Comparison of ENCODE assay signal across 1 cellular context in genomic region chr9:94991961-94992907, GRCh38.
TF ChIP-seq lines count a peak whose summit lies in the region.

No MANE protein-coding gene starts in this region.

TF ChIP-seq in HepG2, 621 proteins besides CTCF, POLR2A, EP300 and RAD21 (continued from another document and continues in another):
- TF ChIP-seq POGK (CRISPR knock-in tag; conservative IDR thresholded peaks at IDR 0.05) (no peak), ZNF550 (CRISPR knock-in tag; IDR thresholded peaks at IDR 0.05; ENCODE audit: borderline replicate concordance) (no peak), ZNF513 (CRISPR knock-in tag; conservative IDR thresholded peaks at IDR 0.05) (no peak), ETV5 (CRISPR knock-in tag; IDR thresholded peaks at IDR 0.05; ENCODE audit: borderline replicate concordance) (peak; percentile 61; the same call in 1 of the 2 replicates), SRF (IDR thresholded peaks at IDR 0.05; ENCODE audit: low read depth, low read length) (no peak), NFE2L1 (CRISPR knock-in tag; IDR thresholded peaks at IDR 0.05; ENCODE audit: borderline replicate concordance) (no peak), ONECUT2 (CRISPR knock-in tag; IDR thresholded peaks at IDR 0.05) (no peak), ZNF883 (CRISPR knock-in tag; IDR thresholded peaks at IDR 0.05; ENCODE audit: not compliant biosample characterization) (no peak), ATAD3A (CRISPR knock-in tag; IDR thresholded peaks at IDR 0.05) (no peak), IKZF1 (IDR thresholded peaks at IDR 0.05) (no peak), GTF3A (CRISPR knock-in tag; conservative IDR thresholded peaks at IDR 0.05) (no peak), ZFP36 (IDR thresholded peaks at IDR 0.05; ENCODE audit: borderline replicate concordance, low read depth, low read length, partially characterized antibody) (no peak), SETDB1 (CRISPR knock-in tag; IDR thresholded peaks at IDR 0.05; ENCODE audit: borderline replicate concordance) (no peak), ATRX (CRISPR knock-in tag; IDR thresholded peaks at IDR 0.05; ENCODE audit: borderline replicate concordance) (no peak), ZHX2 (IDR thresholded peaks at IDR 0.05; ENCODE audit: low read depth) (no peak), ZHX2 (CRISPR knock-in tag; IDR thresholded peaks at IDR 0.05; ENCODE audit: borderline replicate concordance) (no peak), TEAD2 (CRISPR knock-in tag; IDR thresholded peaks at IDR 0.05) (no peak), RBM22 (optimal IDR thresholded peaks at IDR 0.05; ENCODE audit: low read length) (peak; percentile 58), CREM (IDR thresholded peaks at IDR 0.05) (peak; percentile 48; the same call in 1 of the 2 replicates), CREM (CRISPR knock-in tag; IDR thresholded peaks at IDR 0.05) (no peak), MTA1 (CRISPR knock-in tag; IDR thresholded peaks at IDR 0.05; ENCODE audit: borderline replicate concordance) (no peak), AKAP8 (CRISPR knock-in tag; IDR thresholded peaks at IDR 0.05) (no peak), JDP2 (CRISPR knock-in tag; IDR thresholded peaks at IDR 0.05; ENCODE audit: borderline replicate concordance) (no peak), MYPOP (CRISPR knock-in tag; IDR thresholded peaks at IDR 0.05) (peak; percentile 32; the same call in 1 of the 2 replicates), MLLT10 (CRISPR knock-in tag; IDR thresholded peaks at IDR 0.05) (no peak), MTERF4 (CRISPR knock-in tag; IDR thresholded peaks at IDR 0.05) (no peak), PHF8 (CRISPR knock-in tag; IDR thresholded peaks at IDR 0.05) (0 out of 2 replicates have a peak, but pooled peaks have one; percentile 17), RFXAP (CRISPR knock-in tag; IDR thresholded peaks at IDR 0.05; ENCODE audit: borderline replicate concordance) (no peak), ZNF576 (CRISPR knock-in tag; IDR thresholded peaks at IDR 0.05) (no peak), KAT8 (CRISPR knock-in tag; IDR thresholded peaks at IDR 0.05) (peak; percentile 64; the same call in 1 of the 2 replicates), CENPBD1 (CRISPR knock-in tag; IDR thresholded peaks at IDR 0.05; ENCODE audit: borderline replicate concordance, low read depth) (no peak), SP2 (CRISPR knock-in tag; IDR thresholded peaks at IDR 0.05) (no peak), ZNF670 (CRISPR knock-in tag; IDR thresholded peaks at IDR 0.05; ENCODE audit: borderline replicate concordance) (no peak), WIZ (CRISPR knock-in tag; IDR thresholded peaks at IDR 0.05) (no peak), ZBTB20 (CRISPR knock-in tag; IDR thresholded peaks at IDR 0.05; ENCODE audit: borderline replicate concordance, low read depth) (0 out of 2 replicates have a peak, but pooled peaks have one; percentile 19), AHDC1 (CRISPR knock-in tag; IDR thresholded peaks at IDR 0.05; ENCODE audit: borderline replicate concordance) (0 out of 2 replicates have a peak, but pooled peaks have one; percentile 52), ZNF556 (CRISPR knock-in tag; IDR thresholded peaks at IDR 0.05; ENCODE audit: borderline replicate concordance) (peak; percentile 45; the same call in 1 of the 2 replicates), TBP (CRISPR knock-in tag; IDR thresholded peaks at IDR 0.05) (no peak), ZBTB38 (CRISPR knock-in tag; IDR thresholded peaks at IDR 0.05) (no peak), KLF15 (CRISPR knock-in tag; IDR thresholded peaks at IDR 0.05; ENCODE audit: borderline replicate concordance) (no peak), ZNF20 (CRISPR knock-in tag; IDR thresholded peaks at IDR 0.05) (0 out of 2 replicates have a peak, but pooled peaks have one; percentile 49), CCAR2 (optimal IDR thresholded peaks at IDR 0.05; ENCODE audit: low read depth, low read length) (no peak), PAF1 (CRISPR knock-in tag; IDR thresholded peaks at IDR 0.05) (no peak), ZNF18 (CRISPR knock-in tag; IDR thresholded peaks at IDR 0.05; ENCODE audit: insufficient replicate concordance) (no peak), ZBTB3 (CRISPR knock-in tag; IDR thresholded peaks at IDR 0.05; ENCODE audit: borderline replicate concordance, low read depth) (no peak), ZNF615 (CRISPR knock-in tag; IDR thresholded peaks at IDR 0.05; ENCODE audit: borderline replicate concordance) (no peak), HOXA7 (CRISPR knock-in tag; IDR thresholded peaks at IDR 0.05) (no peak)
